ENCODE assay signal across 8 cellular contexts in the genomic region with DNA sequence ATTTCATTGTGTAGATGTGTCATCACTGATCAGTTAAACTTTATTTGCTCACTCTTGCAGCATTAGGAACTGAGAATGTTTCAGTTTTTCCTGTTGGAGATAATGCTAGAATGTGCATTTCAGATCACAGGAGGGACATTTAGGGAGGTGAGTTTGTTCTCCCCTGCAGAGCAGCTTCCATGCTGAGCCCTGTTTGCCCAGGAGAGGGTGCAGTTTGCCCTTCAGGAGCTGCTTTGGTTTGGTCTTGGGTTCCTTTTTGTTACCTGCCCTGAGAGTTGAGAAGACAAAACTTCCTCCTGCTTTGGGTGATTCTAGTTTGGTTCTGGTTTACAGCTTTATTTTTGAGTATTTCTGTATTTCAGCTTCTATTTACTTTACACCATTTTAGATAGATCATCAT. TPM values are rescaled to one million over a fixed set of nuclear protein-coding genes. Genes with fewer than 3 reads are reported as not detected.
DNase-seq lines count a peak whose midpoint lies in the region; ATAC-seq and TF ChIP-seq lines count a peak whose summit lies in the region.

No MANE protein-coding gene starts in this region.

- TF ChIP-seq CTCF in LNCAP (IDR thresholded peaks at IDR 0.05) (peak; percentile 59), WTC11 (IDR thresholded peaks at IDR 0.05) (no peak; the same call in 1 of the 2 replicates), chondrocyte (IDR thresholded peaks at IDR 0.05) (peak; percentile 80), neural crest cell (conservative IDR thresholded peaks at IDR 0.05) (peak; percentile 52)

- DNase-seq in NCI-H2081 (lab: John Stamatoyannopoulos, UW): peak; percentile 19 to 40
- DNase-seq in NCI-H2081 treated with DMSO at 0.1 percent for 48 hours (lab: John Stamatoyannopoulos, UW): no peak
- peak; percentile 51 for DNase-seq in WTC11 (ENCODE audit: low spot score)
- no peak for DNase-seq in chondrocyte (ENCODE audit: low spot score)
- DNase-seq in neural crest cell (ENCODE audit: low read depth, low spot score): no peak
- DNase-seq in globus pallidus (ENCODE audit: low spot score): no peak

- no peak overlapping the region for H3K27ac Mint-ChIP-seq in WTC11
- H3K27ac Mint-ChIP-seq in chondrocyte (ENCODE audit: unreplicated experiment): no peak overlapping the region
- H3K27ac Mint-ChIP-seq in neural crest cell (ENCODE audit: unreplicated experiment): no peak overlapping the region

- no peaks in the 10 kb centered on the region for H3K9me3 Mint-ChIP-seq in WTC11
- peaks cover 4% of the 10 kb centered on the region for H3K9me3 Mint-ChIP-seq in chondrocyte (ENCODE audit: low read depth)
- no peaks in the 10 kb centered on the region for H3K9me3 Mint-ChIP-seq in neural crest cell

- H3K4me3 Mint-ChIP-seq in WTC11 (no peak overlapping the region), chondrocyte (ENCODE audit: unreplicated experiment) (no peak overlapping the region), neural crest cell (no peak overlapping the region)

- ATAC-seq in WTC11 (peak; percentile 61), GM18520 (IDR thresholded peaks at IDR 0.05; ENCODE audit: unreplicated experiment) (no peak)

- H3K4me1 Mint-ChIP-seq in WTC11 (peaks cover 27% of the 10 kb centered on the region), chondrocyte (ENCODE audit: low read depth) (peaks cover 58% of the 10 kb centered on the region), neural crest cell (no peaks in the 10 kb centered on the region)

- CTCF ChIA-PET in WTC11 (lab: Charles Lee): interaction anchor here (0.6 to 2.5 kb wide), 12 partner anchors 9 to 429 kb away, joined by 3 to 32 read pairs (median 4); no protein-coding TSS in a partner anchor

- H3K36me3 Mint-ChIP-seq in WTC11: peaks cover 5% of the 10 kb centered on the region; the same call in 1 of the 2 replicates
- peaks cover 13% of the 10 kb centered on the region for H3K36me3 Mint-ChIP-seq in chondrocyte (ENCODE audit: low read depth)
- peaks cover 8% of the 10 kb centered on the region for H3K36me3 Mint-ChIP-seq in neural crest cell (ENCODE audit: low read depth)

- POLR2A ChIA-PET in WTC11 (lab: Charles Lee): no interaction called here

- H3K27me3 Mint-ChIP-seq in WTC11 (ENCODE audit: low read depth) (no peaks in the 10 kb centered on the region), chondrocyte (ENCODE audit: low read depth) (no peaks in the 10 kb centered on the region), neural crest cell (ENCODE audit: low read depth) (no peaks in the 10 kb centered on the region)

TF ChIP-seq in WTC11, 78 proteins besides CTCF, POLR2A, EP300 and RAD21:
- TF ChIP-seq, protein P1, sequence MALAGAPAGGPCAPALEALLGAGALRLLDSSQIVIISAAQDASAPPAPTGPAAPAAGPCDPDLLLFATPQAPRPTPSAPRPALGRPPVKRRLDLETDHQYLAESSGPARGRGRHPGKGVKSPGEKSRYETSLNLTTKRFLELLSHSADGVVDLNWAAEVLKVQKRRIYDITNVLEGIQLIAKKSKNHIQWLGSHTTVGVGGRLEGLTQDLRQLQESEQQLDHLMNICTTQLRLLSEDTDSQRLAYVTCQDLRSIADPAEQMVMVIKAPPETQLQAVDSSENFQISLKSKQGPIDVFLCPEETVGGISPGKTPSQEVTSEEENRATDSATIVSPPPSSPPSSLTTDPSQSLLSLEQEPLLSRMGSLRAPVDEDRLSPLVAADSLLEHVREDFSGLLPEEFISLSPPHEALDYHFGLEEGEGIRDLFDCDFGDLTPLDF (CRISPR knock-in tag; IDR thresholded peaks at IDR 0.05): no peak
- TF ChIP-seq, protein P2, sequence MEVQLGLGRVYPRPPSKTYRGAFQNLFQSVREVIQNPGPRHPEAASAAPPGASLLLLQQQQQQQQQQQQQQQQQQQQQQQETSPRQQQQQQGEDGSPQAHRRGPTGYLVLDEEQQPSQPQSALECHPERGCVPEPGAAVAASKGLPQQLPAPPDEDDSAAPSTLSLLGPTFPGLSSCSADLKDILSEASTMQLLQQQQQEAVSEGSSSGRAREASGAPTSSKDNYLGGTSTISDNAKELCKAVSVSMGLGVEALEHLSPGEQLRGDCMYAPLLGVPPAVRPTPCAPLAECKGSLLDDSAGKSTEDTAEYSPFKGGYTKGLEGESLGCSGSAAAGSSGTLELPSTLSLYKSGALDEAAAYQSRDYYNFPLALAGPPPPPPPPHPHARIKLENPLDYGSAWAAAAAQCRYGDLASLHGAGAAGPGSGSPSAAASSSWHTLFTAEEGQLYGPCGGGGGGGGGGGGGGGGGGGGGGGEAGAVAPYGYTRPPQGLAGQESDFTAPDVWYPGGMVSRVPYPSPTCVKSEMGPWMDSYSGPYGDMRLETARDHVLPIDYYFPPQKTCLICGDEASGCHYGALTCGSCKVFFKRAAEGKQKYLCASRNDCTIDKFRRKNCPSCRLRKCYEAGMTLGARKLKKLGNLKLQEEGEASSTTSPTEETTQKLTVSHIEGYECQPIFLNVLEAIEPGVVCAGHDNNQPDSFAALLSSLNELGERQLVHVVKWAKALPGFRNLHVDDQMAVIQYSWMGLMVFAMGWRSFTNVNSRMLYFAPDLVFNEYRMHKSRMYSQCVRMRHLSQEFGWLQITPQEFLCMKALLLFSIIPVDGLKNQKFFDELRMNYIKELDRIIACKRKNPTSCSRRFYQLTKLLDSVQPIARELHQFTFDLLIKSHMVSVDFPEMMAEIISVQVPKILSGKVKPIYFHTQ (CRISPR knock-in tag; IDR thresholded peaks at IDR 0.05): no peak
- TF ChIP-seq OVOL2 (CRISPR knock-in tag; IDR thresholded peaks at IDR 0.05; ENCODE audit: borderline replicate concordance): no peak
- TF ChIP-seq ZNF138 (CRISPR knock-in tag; conservative IDR thresholded peaks at IDR 0.05): no peak
- TF ChIP-seq, protein P3, sequence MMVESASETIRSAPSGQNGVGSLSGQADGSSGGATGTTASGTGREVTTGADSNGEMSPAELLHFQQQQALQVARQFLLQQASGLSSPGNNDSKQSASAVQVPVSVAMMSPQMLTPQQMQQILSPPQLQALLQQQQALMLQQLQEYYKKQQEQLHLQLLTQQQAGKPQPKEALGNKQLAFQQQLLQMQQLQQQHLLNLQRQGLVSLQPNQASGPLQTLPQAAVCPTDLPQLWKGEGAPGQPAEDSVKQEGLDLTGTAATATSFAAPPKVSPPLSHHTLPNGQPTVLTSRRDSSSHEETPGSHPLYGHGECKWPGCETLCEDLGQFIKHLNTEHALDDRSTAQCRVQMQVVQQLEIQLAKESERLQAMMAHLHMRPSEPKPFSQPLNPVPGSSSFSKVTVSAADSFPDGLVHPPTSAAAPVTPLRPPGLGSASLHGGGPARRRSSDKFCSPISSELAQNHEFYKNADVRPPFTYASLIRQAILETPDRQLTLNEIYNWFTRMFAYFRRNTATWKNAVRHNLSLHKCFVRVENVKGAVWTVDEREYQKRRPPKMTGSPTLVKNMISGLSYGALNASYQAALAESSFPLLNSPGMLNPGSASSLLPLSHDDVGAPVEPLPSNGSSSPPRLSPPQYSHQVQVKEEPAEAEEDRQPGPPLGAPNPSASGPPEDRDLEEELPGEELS (CRISPR knock-in tag; IDR thresholded peaks at IDR 0.05): no peak
- TF ChIP-seq FOXP1 (CRISPR knock-in tag; IDR thresholded peaks at IDR 0.05; ENCODE audit: borderline replicate concordance): no peak
- TF ChIP-seq ZNF263 (CRISPR knock-in tag; IDR thresholded peaks at IDR 0.05; ENCODE audit: low read depth): no peak
- no peak for TF ChIP-seq NR2C2 (CRISPR knock-in tag; IDR thresholded peaks at IDR 0.05)
- TF ChIP-seq NFYB (CRISPR knock-in tag; conservative IDR thresholded peaks at IDR 0.05; ENCODE audit: low read depth): no peak
- TF ChIP-seq, protein P4, sequence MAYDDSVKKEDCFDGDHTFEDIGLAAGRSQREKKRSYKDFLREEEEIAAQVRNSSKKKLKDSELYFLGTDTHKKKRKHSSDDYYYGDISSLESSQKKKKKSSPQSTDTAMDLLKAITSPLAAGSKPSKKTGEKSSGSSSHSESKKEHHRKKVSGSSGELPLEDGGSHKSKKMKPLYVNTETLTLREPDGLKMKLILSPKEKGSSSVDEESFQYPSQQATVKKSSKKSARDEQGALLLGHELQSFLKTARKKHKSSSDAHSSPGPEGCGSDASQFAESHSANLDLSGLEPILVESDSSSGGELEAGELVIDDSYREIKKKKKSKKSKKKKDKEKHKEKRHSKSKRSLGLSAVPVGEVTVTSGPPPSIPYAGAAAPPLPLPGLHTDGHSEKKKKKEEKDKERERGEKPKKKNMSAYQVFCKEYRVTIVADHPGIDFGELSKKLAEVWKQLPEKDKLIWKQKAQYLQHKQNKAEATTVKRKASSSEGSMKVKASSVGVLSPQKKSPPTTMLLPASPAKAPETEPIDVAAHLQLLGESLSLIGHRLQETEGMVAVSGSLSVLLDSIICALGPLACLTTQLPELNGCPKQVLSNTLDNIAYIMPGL (CRISPR knock-in tag; IDR thresholded peaks at IDR 0.05): no peak

RNA-seq across cellular contexts. Expression of a gene that starts 49.9 kb away (rescaled TPM):
- total RNA-seq in WTC11 (2021) (30.6 to 41.4 TPM (median 31.9 TPM) in 3 replicates), chondrocyte (56.9 to 67.1 TPM (median 66.3 TPM) in 3 replicates), neural crest cell (48.7 and 58.6 TPM in 2 replicates)

Comparison
In these comparisons a context has a peak if more than half of its experiments do, and no peak if none do; other contexts are left out.
1. DNase-seq: peak in NCI-H2081 (2 of 2) and WTC11 (single experiment); none in NCI-H2081 treated with DMSO at 0.1 percent for 48 hours (single experiment), chondrocyte (single experiment), neural crest cell (single experiment) and globus pallidus (single experiment).